In the genomic region with DNA sequence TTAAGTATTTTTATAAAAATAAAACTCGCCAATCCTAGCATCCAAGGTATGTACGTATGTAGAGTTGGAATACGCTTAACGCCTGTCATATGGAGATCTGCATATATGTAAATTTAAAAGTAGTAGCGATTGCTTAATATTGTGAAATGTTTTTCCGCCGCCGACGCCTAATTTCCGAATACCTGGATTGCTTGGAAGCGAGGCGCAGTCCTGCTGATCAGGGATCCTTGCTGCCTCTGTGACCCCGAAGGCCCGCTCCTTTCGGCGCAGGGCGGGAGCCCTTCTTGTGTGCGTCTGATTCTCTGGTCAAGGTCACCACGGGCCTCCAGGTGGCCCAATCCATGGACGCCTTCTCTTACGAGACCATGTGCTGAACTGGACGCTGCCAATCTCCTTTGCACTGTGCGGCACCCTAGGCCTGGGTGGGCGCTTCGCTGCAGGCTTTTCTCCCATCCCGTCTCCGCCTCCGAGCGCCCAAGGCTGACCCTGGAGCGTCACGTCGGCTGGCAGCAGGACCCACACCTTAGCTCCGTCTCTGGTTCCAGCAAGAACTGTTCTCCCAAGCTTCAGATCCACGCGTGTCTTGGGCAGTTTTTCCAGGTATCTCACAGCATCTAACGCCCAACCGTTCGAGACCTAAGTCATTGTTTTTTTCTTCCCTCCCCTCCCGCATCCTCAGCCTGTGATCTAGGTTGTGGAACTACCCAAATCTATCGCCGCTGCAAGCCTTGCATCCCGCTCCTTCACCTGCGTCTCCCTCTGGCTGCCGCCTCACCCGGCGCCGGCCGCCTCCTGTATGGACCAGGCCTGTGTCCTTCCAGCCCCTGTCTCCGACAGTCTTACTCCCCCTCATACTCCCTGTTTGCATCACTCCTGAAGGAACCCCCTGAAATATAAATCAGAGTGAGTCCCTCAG, we compare ENCODE assay signal across 1 cellular context.
TF ChIP-seq lines count a peak whose summit lies in the region.

No MANE protein-coding gene starts in this region.

TF ChIP-seq in HCT116, 20 proteins besides CTCF, POLR2A, EP300 and RAD21:
- TF ChIP-seq EZH2 (IDR thresholded peaks at IDR 0.05): no peak
- TF ChIP-seq, protein P1, sequence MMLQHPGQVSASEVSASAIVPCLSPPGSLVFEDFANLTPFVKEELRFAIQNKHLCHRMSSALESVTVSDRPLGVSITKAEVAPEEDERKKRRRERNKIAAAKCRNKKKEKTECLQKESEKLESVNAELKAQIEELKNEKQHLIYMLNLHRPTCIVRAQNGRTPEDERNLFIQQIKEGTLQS (IDR thresholded peaks at IDR 0.05): no peak
- TF ChIP-seq ZNF274 (IDR thresholded peaks at IDR 0.05; ENCODE audit: low read depth, low read length): no peak
- no peak for TF ChIP-seq CBX3 (IDR thresholded peaks at IDR 0.05; ENCODE audit: low read depth)
- TF ChIP-seq EGR1 (IDR thresholded peaks at IDR 0.05; ENCODE audit: low read depth): no peak
- no peak for TF ChIP-seq CEBPB (IDR thresholded peaks at IDR 0.05; ENCODE audit: low read depth)
- TF ChIP-seq SP1 (IDR thresholded peaks at IDR 0.05; ENCODE audit: low read depth): no peak
- TF ChIP-seq POLR2AphosphoS5 (IDR thresholded peaks at IDR 0.05; ENCODE audit: low read depth, low read length): no peak
- no peak for TF ChIP-seq MAX (IDR thresholded peaks at IDR 0.05)
- no peak for TF ChIP-seq SRF (IDR thresholded peaks at IDR 0.05; ENCODE audit: low read depth)
- TF ChIP-seq FOSL1 (IDR thresholded peaks at IDR 0.05; ENCODE audit: low read depth): no peak
- TF ChIP-seq TCF7L2 (IDR thresholded peaks at IDR 0.05; ENCODE audit: borderline replicate concordance, extremely low read depth, insufficient read depth, insufficient read length): no peak
- no peak for TF ChIP-seq YY1 (IDR thresholded peaks at IDR 0.05; ENCODE audit: extremely low read depth, insufficient replicate concordance, low read depth, low read length)
- TF ChIP-seq, protein P2, sequence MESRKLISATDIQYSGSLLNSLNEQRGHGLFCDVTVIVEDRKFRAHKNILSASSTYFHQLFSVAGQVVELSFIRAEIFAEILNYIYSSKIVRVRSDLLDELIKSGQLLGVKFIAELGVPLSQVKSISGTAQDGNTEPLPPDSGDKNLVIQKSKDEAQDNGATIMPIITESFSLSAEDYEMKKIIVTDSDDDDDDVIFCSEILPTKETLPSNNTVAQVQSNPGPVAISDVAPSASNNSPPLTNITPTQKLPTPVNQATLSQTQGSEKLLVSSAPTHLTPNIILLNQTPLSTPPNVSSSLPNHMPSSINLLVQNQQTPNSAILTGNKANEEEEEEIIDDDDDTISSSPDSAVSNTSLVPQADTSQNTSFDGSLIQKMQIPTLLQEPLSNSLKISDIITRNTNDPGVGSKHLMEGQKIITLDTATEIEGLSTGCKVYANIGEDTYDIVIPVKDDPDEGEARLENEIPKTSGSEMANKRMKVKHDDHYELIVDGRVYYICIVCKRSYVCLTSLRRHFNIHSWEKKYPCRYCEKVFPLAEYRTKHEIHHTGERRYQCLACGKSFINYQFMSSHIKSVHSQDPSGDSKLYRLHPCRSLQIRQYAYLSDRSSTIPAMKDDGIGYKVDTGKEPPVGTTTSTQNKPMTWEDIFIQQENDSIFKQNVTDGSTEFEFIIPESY (IDR thresholded peaks at IDR 0.05; ENCODE audit: extremely low read depth, insufficient replicate concordance, low read length): no peak
